ENCODE assay signal across 8 cellular contexts in genomic region chr6:16690244-16691142, GRCh38.
DNase-seq lines count a peak whose midpoint lies in the region; ATAC-seq lines count a peak whose summit lies in the region.

No MANE protein-coding gene starts in this region.

- DNase-seq in stimulated activated CD4-positive, alpha-beta T cell treated with anti-CD3 and anti-CD28 coated beads, TNF-alpha, amount 100 ng/mL, for 24 hours (ENCODE audit: low read depth in 3 of 3), result peak in 2 of 3 experiments; percentile 38 to 57
- no peak for DNase-seq in immature natural killer cell
- DNase-seq in NCI-H1105 treated with DMSO at 0.1 percent for 48 hours (lab: John Stamatoyannopoulos, UW), result no peak
- no peak for DNase-seq in hypothalamus (lab: John Stamatoyannopoulos, UW)

- no peaks in the 10 kb centered on the region for H3K27me3 ChIP-seq in ACC112 (ENCODE audit: insufficient read depth, low read length)

- peaks cover 42% of the 10 kb centered on the region for H3K4me1 ChIP-seq in ACC112 (ENCODE audit: control insufficient read depth, insufficient read depth, low read length, unreplicated experiment)

- no peaks in the 10 kb centered on the region for H3K36me3 ChIP-seq in ACC112 (ENCODE audit: insufficient read depth, low read length)

- peaks cover 31% of the 10 kb centered on the region for H3K36me3 Mint-ChIP-seq in activated T-helper 17 cell treated with anti-CD3 and anti-CD28 coated beads, Interleukin-2, amount 50 U/mL, for 72 hours (ENCODE audit: low read depth)
- H3K36me3 Mint-ChIP-seq in immature natural killer cell, result peaks cover 0 to 9% (median 3%) of the 10 kb centered on the region in 3 donors

- H2AFZ ChIP-seq in ACC112 (ENCODE audit: low read length, unreplicated experiment), result no peak overlapping the region

- peak overlapping the region; percentile 57 for H3K4me3 Mint-ChIP-seq in activated T-helper 17 cell treated with anti-CD3 and anti-CD28 coated beads, Interleukin-2, amount 50 U/mL, for 72 hours
- H3K4me3 Mint-ChIP-seq in immature natural killer cell, result no peak overlapping the region

- H3K4me3 ChIP-seq in ACC112 (ENCODE audit: low read depth, low read length), result no peak overlapping the region

- ATAC-seq in GM19025 (IDR thresholded peaks at IDR 0.05; ENCODE audit: low read depth, unreplicated experiment) (peak; percentile 70), HG03097 (IDR thresholded peaks at IDR 0.05; ENCODE audit: low FRiP score, unreplicated experiment) (peak; percentile 60)
- ATAC-seq in activated T-helper 17 cell treated with anti-CD3 and anti-CD28 coated beads, Interleukin-2, amount 50 U/mL, for 72 hours (replicated peaks), result peak; percentile 84

- H3K27ac ChIP-seq in ACC112 (ENCODE audit: low read depth, low read length), result peak overlapping the region; percentile 72

- H3K27ac Mint-ChIP-seq in activated T-helper 17 cell treated with anti-CD3 and anti-CD28 coated beads, Interleukin-2, amount 50 U/mL, for 72 hours, result peak overlapping the region; percentile 89
- H3K27ac Mint-ChIP-seq in immature natural killer cell, result peak overlapping the region in 3 of 6 donors; percentile 0 to 32 (median 3)

- peaks cover 57% of the 10 kb centered on the region for H3K4me1 Mint-ChIP-seq in activated T-helper 17 cell treated with anti-CD3 and anti-CD28 coated beads, Interleukin-2, amount 50 U/mL, for 72 hours
- H3K4me1 Mint-ChIP-seq in immature natural killer cell, result peaks cover 30 to 74% of the 10 kb centered on the region in 2 donors

- H3K79me2 ChIP-seq in ACC112 (ENCODE audit: control insufficient read depth, insufficient read depth, low read length, unreplicated experiment), result peaks cover 24% of the 10 kb centered on the region

- no peaks in the 10 kb centered on the region for H3K27me3 Mint-ChIP-seq in activated T-helper 17 cell treated with anti-CD3 and anti-CD28 coated beads, Interleukin-2, amount 50 U/mL, for 72 hours
- H3K27me3 Mint-ChIP-seq in immature natural killer cell (ENCODE audit: low read depth in 3 of 3), result no peaks in the 10 kb centered on the region

- H3K9me3 Mint-ChIP-seq in activated T-helper 17 cell treated with anti-CD3 and anti-CD28 coated beads, Interleukin-2, amount 50 U/mL, for 72 hours, result no peaks in the 10 kb centered on the region
- no peaks in the 10 kb centered on the region for H3K9me3 Mint-ChIP-seq in immature natural killer cell

Comparison
In these comparisons a context has a peak if more than half of its experiments do, and no peak if none do; other contexts are left out.
1. DNase-seq: peak in stimulated activated CD4-positive, alpha-beta T cell treated with anti-CD3 and anti-CD28 coated beads, TNF-alpha, amount 100 ng/mL, for 24 hours (2 of 3); none in immature natural killer cell (0 of 3), NCI-H1105 treated with DMSO at 0.1 percent for 48 hours (single experiment) and hypothalamus (0 of 51).
2. Peak in every context shown above with its lines, with median percentiles within 50 percentile points of each other: ATAC-seq.